Comparison of ENCODE assay signal across 21 cellular contexts in the genomic region with DNA sequence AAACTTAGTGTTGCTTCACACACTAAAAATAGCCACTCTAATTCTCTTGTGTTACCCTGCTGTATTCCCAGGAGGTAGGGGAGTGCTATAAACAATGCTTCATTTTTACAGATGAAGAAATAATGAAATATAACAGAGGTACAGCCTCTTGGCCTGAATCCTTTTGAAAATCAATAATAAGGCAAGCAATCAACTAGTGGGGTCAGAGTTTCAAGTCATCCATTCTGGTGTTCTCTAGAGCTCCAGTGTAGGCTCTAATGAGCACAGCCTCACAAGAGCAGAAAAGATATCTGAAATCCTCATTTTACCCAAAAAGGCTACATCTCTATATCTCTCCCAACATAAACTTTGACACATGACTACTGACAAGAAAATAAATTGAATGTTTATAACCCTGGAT. TPM values are rescaled to one million over a fixed set of nuclear protein-coding genes. Genes with fewer than 3 reads are reported as not detected.
DNase-seq lines count a peak whose midpoint lies in the region; ATAC-seq lines count a peak whose summit lies in the region.
"Had no signal": no experiment of that assay in that cellular context is flagged by ENCODE, and none has a peak within 500 bp of the region (broad histone marks: within the 10 kb centered on the region; RNA-seq: fewer than 3 reads in every experiment).

No MANE protein-coding gene starts in this region.

- no peak for ATAC-seq in activated naive CD8-positive, alpha-beta T cell treated with anti-CD3 and anti-CD28 coated beads, Interleukin-2, amount 10 ng/mL, durations not matched to agents 7 days and 5 days (ENCODE audit: low read depth)
- ATAC-seq in naive thymus-derived CD4-positive, alpha-beta T cell, result no peak
- no peak for ATAC-seq in left colon
- ATAC-seq: left ventricle myocardium superior had no signal

- H3K4me1 Mint-ChIP-seq in activated CD4-positive, alpha-beta T cell treated with anti-CD3 and anti-CD28 coated beads, Interleukin-2, amount 10 ng/mL, durations not matched to agents 7 days and 5 days, result peaks cover 84% of the 10 kb centered on the region
- H3K4me1 Mint-ChIP-seq in activated naive CD8-positive, alpha-beta T cell treated with anti-CD3 and anti-CD28 coated beads, Interleukin-2, amount 10 ng/mL, durations not matched to agents 7 days and 5 days, result peaks cover 69% of the 10 kb centered on the region
- peaks cover 47 to 100% (median 99%) of the 10 kb centered on the region in 7 donors for H3K4me1 Mint-ChIP-seq in naive thymus-derived CD4-positive, alpha-beta T cell

- peak overlapping the region; percentile 100 for H3K27ac ChIP-seq in KOPT-K1 (ENCODE audit: low read depth, low read length, poor library complexity, severe bottlenecking)
- H3K27ac ChIP-seq in naive thymus-derived CD4-positive, alpha-beta T cell (ENCODE audit: low read depth, low read length), result peak overlapping the region; percentile 59
- H3K27ac ChIP-seq: adrenal gland, epithelial cell of prostate, right atrium auricular region, RWPE1, stomach, upper lobe of left lung had no signal

- peak overlapping the region; percentile 89 for H3K27ac Mint-ChIP-seq in activated CD4-positive, alpha-beta T cell treated with anti-CD3 and anti-CD28 coated beads, Interleukin-2, amount 10 ng/mL, durations not matched to agents 7 days and 5 days
- H3K27ac Mint-ChIP-seq in activated naive CD8-positive, alpha-beta T cell treated with anti-CD3 and anti-CD28 coated beads, Interleukin-2, amount 10 ng/mL, durations not matched to agents 7 days and 5 days, result peak overlapping the region; percentile 77
- peak overlapping the region; percentile 49 to 100 (median 84) for H3K27ac Mint-ChIP-seq in naive thymus-derived CD4-positive, alpha-beta T cell

- H3K27me3 ChIP-seq in naive thymus-derived CD4-positive, alpha-beta T cell (ENCODE audit: control insufficient read depth in 2 of 2, insufficient read depth in 2 of 2, low read length in 2 of 2), result no peaks in the 10 kb centered on the region
- H3K27me3 ChIP-seq: adrenal gland, right atrium auricular region, stomach, upper lobe of left lung had no signal

- no peak for DNase-seq in activated CD4-positive, alpha-beta T cell treated with anti-CD3 and anti-CD28 coated beads, Interleukin-2, amount 10 ng/mL, durations not matched to agents 7 days and 5 days
- DNase-seq in activated CD4-positive, alpha-beta T cell treated with anti-CD3 and anti-CD28 coated beads, Interleukin-2, amount 50 U/mL, for 48 hours, result no peak
- no peak for DNase-seq in activated naive CD8-positive, alpha-beta T cell treated with anti-CD3 and anti-CD28 coated beads, Interleukin-2, amount 10 ng/mL, durations not matched to agents 7 days and 5 days
- DNase-seq in naive thymus-derived CD4-positive, alpha-beta T cell, result no peak
- no peak for DNase-seq in left colon
- DNase-seq in pons (ENCODE audit: low spot score), result no peak
- DNase-seq in DMS79 (lab: John Stamatoyannopoulos, UW), result no peak
- DNase-seq: adrenal gland; dermis blood vessel endothelial cell; DMS79 treated with DMSO at 0.1 percent for 48 hours; left ventricle myocardium superior; NCI-H187 treated with DMSO at 0.1 percent for 48 hours; NCI-H446; NK-92 treated with Interleukin-12 subunit alpha and Interleukin-12 subunit beta, amount 100 ng/mL, for 24 hours; occipital lobe; stomach; upper lobe of left lung had no signal

- no peak overlapping the region for H3K4me3 ChIP-seq in naive thymus-derived CD4-positive, alpha-beta T cell (ENCODE audit: low read length)
- H3K4me3 ChIP-seq: adrenal gland, right atrium auricular region, stomach, upper lobe of left lung had no signal

- no peaks in the 10 kb centered on the region for H3K36me3 ChIP-seq in KOPT-K1 (ENCODE audit: insufficient read depth, low read length)
- no peaks in the 10 kb centered on the region for H3K36me3 ChIP-seq in naive thymus-derived CD4-positive, alpha-beta T cell (ENCODE audit: control insufficient read depth in 2 of 3, insufficient read depth in 3 of 3, low read length in 3 of 3)
- H3K36me3 ChIP-seq: adrenal gland, right atrium auricular region, stomach, upper lobe of left lung had no signal

- no peaks in the 10 kb centered on the region for H3K9me3 Mint-ChIP-seq in activated CD4-positive, alpha-beta T cell treated with anti-CD3 and anti-CD28 coated beads, Interleukin-2, amount 10 ng/mL, durations not matched to agents 7 days and 5 days
- no peaks in the 10 kb centered on the region for H3K9me3 Mint-ChIP-seq in activated naive CD8-positive, alpha-beta T cell treated with anti-CD3 and anti-CD28 coated beads, Interleukin-2, amount 10 ng/mL, durations not matched to agents 7 days and 5 days
- no peaks in the 10 kb centered on the region for H3K9me3 Mint-ChIP-seq in naive thymus-derived CD4-positive, alpha-beta T cell

- CTCF ChIA-PET in activated CD4-positive, alpha-beta T cell treated with anti-CD3 and anti-CD28 coated beads, Interleukin-2, amount 10 ng/mL, durations not matched to agents 7 days and 5 days (lab: Charles Lee), result interaction anchor here (2.0 kb wide), 1 partner anchor 8 kb away, joined by 14 read pairs; no protein-coding TSS in a partner anchor
- CTCF ChIA-PET in naive thymus-derived CD4-positive, alpha-beta T cell (lab: Charles Lee), result no interaction called here

- intact Hi-C loops in naive thymus-derived CD4-positive, alpha-beta T cell (cut with micrococcal nuclease), result loop anchor here (1.0 to 10.0 kb wide), 2 partner anchors 8 to 1221 kb away; a partner anchor contains a TSS
- intact Hi-C loops in left colon (cut with DNase I, micrococcal nuclease), result no loop called here

- peaks cover 37% of the 10 kb centered on the region for H3K36me3 Mint-ChIP-seq in activated CD4-positive, alpha-beta T cell treated with anti-CD3 and anti-CD28 coated beads, Interleukin-2, amount 10 ng/mL, durations not matched to agents 7 days and 5 days (ENCODE audit: low read depth)
- peaks cover 12% of the 10 kb centered on the region for H3K36me3 Mint-ChIP-seq in activated naive CD8-positive, alpha-beta T cell treated with anti-CD3 and anti-CD28 coated beads, Interleukin-2, amount 10 ng/mL, durations not matched to agents 7 days and 5 days
- peaks cover 3 to 27% (median 5%) of the 10 kb centered on the region in 5 donors for H3K36me3 Mint-ChIP-seq in naive thymus-derived CD4-positive, alpha-beta T cell

- no peaks in the 10 kb centered on the region for H3K27me3 Mint-ChIP-seq in activated CD4-positive, alpha-beta T cell treated with anti-CD3 and anti-CD28 coated beads, Interleukin-2, amount 10 ng/mL, durations not matched to agents 7 days and 5 days
- no peaks in the 10 kb centered on the region for H3K27me3 Mint-ChIP-seq in activated naive CD8-positive, alpha-beta T cell treated with anti-CD3 and anti-CD28 coated beads, Interleukin-2, amount 10 ng/mL, durations not matched to agents 7 days and 5 days
- H3K27me3 Mint-ChIP-seq in naive thymus-derived CD4-positive, alpha-beta T cell, result no peaks in the 10 kb centered on the region

- no peak overlapping the region for H3K4me3 Mint-ChIP-seq in activated CD4-positive, alpha-beta T cell treated with anti-CD3 and anti-CD28 coated beads, Interleukin-2, amount 10 ng/mL, durations not matched to agents 7 days and 5 days
- H3K4me3 Mint-ChIP-seq in activated naive CD8-positive, alpha-beta T cell treated with anti-CD3 and anti-CD28 coated beads, Interleukin-2, amount 10 ng/mL, durations not matched to agents 7 days and 5 days, result peak overlapping the region; percentile 57
- peak overlapping the region; percentile 13 to 98 (median 79) for H3K4me3 Mint-ChIP-seq in naive thymus-derived CD4-positive, alpha-beta T cell

- POLR2A ChIA-PET in activated CD4-positive, alpha-beta T cell treated with anti-CD3 and anti-CD28 coated beads, Interleukin-2, amount 10 ng/mL, durations not matched to agents 7 days and 5 days (lab: Charles Lee), result no interaction called here
- POLR2A ChIA-PET in activated naive CD8-positive, alpha-beta T cell treated with anti-CD3 and anti-CD28 coated beads, Interleukin-2, amount 10 ng/mL, durations not matched to agents 7 days and 5 days (lab: Charles Lee), result interaction anchor here (1.9 to 2.8 kb wide), 2 partner anchors 7 to 12 kb away, joined by 13 to 15 read pairs; no protein-coding TSS in a partner anchor
- POLR2A ChIA-PET in naive thymus-derived CD4-positive, alpha-beta T cell (lab: Charles Lee), result interaction anchor here (0.6 to 10.3 kb wide), 5 partner anchors 6 to 31 kb away, joined by 3 to 203 read pairs (median 8); a partner anchor contains a TSS

- no peaks in the 10 kb centered on the region for H3K9me3 ChIP-seq in KOPT-K1 (ENCODE audit: insufficient read depth, low read length, poor library complexity, severe bottlenecking)
- no peaks in the 10 kb centered on the region for H3K9me3 ChIP-seq in naive thymus-derived CD4-positive, alpha-beta T cell (ENCODE audit: control insufficient read depth in 2 of 3, low read length in 3 of 3)
- H3K9me3 ChIP-seq: adrenal gland, right atrium auricular region, stomach, upper lobe of left lung had no signal

- H3K4me1 ChIP-seq in naive thymus-derived CD4-positive, alpha-beta T cell (ENCODE audit: control insufficient read depth in 2 of 2, insufficient read depth in 2 of 2, low read length in 2 of 2), result peaks cover 66 to 81% of the 10 kb centered on the region in 2 donors

RNA-seq across cellular contexts. Expression of a gene that starts 10.8 kb away (rescaled TPM):
- total RNA-seq in activated CD4-positive, alpha-beta T cell treated with anti-CD3 and anti-CD28 coated beads, Interleukin-2, amount 10 ng/mL, durations not matched to agents 7 days and 5 days, result 10 to 100 TPM; 30.2 to 35.4 TPM
- total RNA-seq in activated naive CD8-positive, alpha-beta T cell treated with anti-CD3 and anti-CD28 coated beads, Interleukin-2, amount 10 ng/mL, durations not matched to agents 7 days and 5 days, result 10 to 100 TPM; 45.8 to 49.7 TPM
- total RNA-seq in naive thymus-derived CD4-positive, alpha-beta T cell, result 10 to 100 TPM; 26.8 to 92.1 (median 58.9) TPM
- 10 to 100 TPM; 12.2 to 29.0 TPM for polyA plus RNA-seq in naive thymus-derived CD4-positive, alpha-beta T cell
- total RNA-seq in left colon, result 10 to 100 TPM in 1 of 2 donors, 1 to 10 TPM in 1; 9.2 to 10.1 TPM

Comparison
In these comparisons a context has a peak if more than half of its experiments do, and no peak if none do; other contexts are left out.
1. intact Hi-C loops: an anchor here in naive thymus-derived CD4-positive, alpha-beta T cell (1.0 to 10.0 kb wide); none called in left colon.